Comparison of ENCODE assay signal across 8 cellular contexts in genomic region chr21:46634966-46635323, GRCh38. TPM values are rescaled to one million over a fixed set of nuclear protein-coding genes. Genes with fewer than 3 reads are reported as not detected.
A peak's percentile ranks its signal among the peaks of the same experiment; 100 is the strongest.
DNase-seq lines count a peak whose midpoint lies in the region; ATAC-seq and TF ChIP-seq lines count a peak whose summit lies in the region.

No MANE protein-coding gene starts in this region.

- peaks cover 36 to 55% (median 42%) of the 10 kb centered on the region in 10 experiments for H3K4me1 ChIP-seq in BLaER1 treated with 17β-estradiol and CSF1 and Interleukin-3, amounts not matched to agents 10 nM and 100 nM
- H3K4me1 ChIP-seq in HUES64 (ENCODE audit: insufficient read depth, low read length) (peaks cover 24% of the 10 kb centered on the region), rectal smooth muscle tissue (ENCODE audit: control insufficient read depth, insufficient read depth, low read length) (peaks cover 15% of the 10 kb centered on the region)

- in situ Hi-C loops in astrocyte of the spinal cord (cut with HindIII; ENCODE audit: low sequenced_read_pairs) = no loop called here

- H3K9me3 ChIP-seq in BLaER1 treated with 17β-estradiol and CSF1 and Interleukin-3, amounts not matched to agents 10 nM and 100 nM (replicated peaks in 1 of 11) = no peaks in the 10 kb centered on the region
- no peaks in the 10 kb centered on the region for H3K9me3 ChIP-seq in HUES64 (ENCODE audit: insufficient read depth, low read depth, low read length)

- H3K4me2 ChIP-seq in BLaER1 treated with 17β-estradiol and CSF1 and Interleukin-3, amounts not matched to agents 10 nM and 100 nM = peak overlapping the region; percentile 73 to 99 (median 92)

- peak; percentile 78 for DNase-seq in NOMO-1 treated with DMSO at 0.1 percent for 48 hours (lab: John Stamatoyannopoulos, UW; ENCODE audit: unreplicated experiment)
- peak; percentile 90 for DNase-seq in astrocyte of the spinal cord (ENCODE audit: low read depth, low spot score)
- DNase-seq in iPS DF 19.7 (ENCODE audit: low read depth, low spot score) = peak; percentile 47

- peak overlapping the region; percentile 74 to 99 (median 89) for H3K4me3 ChIP-seq in BLaER1 treated with 17β-estradiol and CSF1 and Interleukin-3, amounts not matched to agents 10 nM and 100 nM
- H3K4me3 ChIP-seq in HUES64 (ENCODE audit: low read length) = peak overlapping the region; percentile 97
- H3K4me3 ChIP-seq in astrocyte of the spinal cord (ENCODE audit: low read depth, low read length) = peak overlapping the region; percentile 42
- H3K4me3 ChIP-seq in rectal smooth muscle tissue (ENCODE audit: low read length) = peak overlapping the region; percentile 90

- H3K27ac ChIP-seq in BLaER1 treated with 17β-estradiol and CSF1 and Interleukin-3, amounts not matched to agents 10 nM and 100 nM = peak overlapping the region; percentile 86 to 97 (median 94)
- H3K27ac ChIP-seq in HUES64 (ENCODE audit: low read depth, low read length) (peak overlapping the region; percentile 96), rectal smooth muscle tissue (ENCODE audit: low read depth, low read length) (peak overlapping the region; percentile 100)

- H3K27me3 ChIP-seq in BLaER1 treated with 17β-estradiol and CSF1 and Interleukin-3, amounts not matched to agents 10 nM and 100 nM = no peaks in the 10 kb centered on the region
- H3K27me3 ChIP-seq in HUES64 (ENCODE audit: insufficient read depth, low read length) = no peaks in the 10 kb centered on the region
- H3K27me3 ChIP-seq in rectal smooth muscle tissue (ENCODE audit: control insufficient read depth, insufficient read depth, low read length) = no peaks in the 10 kb centered on the region

- peaks cover 0 to 38% (median 15%) of the 10 kb centered on the region in 11 experiments; a peak in 11 of 22 replicates for H4K20me1 ChIP-seq in BLaER1 treated with 17β-estradiol and CSF1 and Interleukin-3, amounts not matched to agents 10 nM and 100 nM

- WGBS in HUES64 = 11% methylated on average over 11 of the region's 14 CpGs

- H3K36me3 ChIP-seq in BLaER1 treated with 17β-estradiol and CSF1 and Interleukin-3, amounts not matched to agents 10 nM and 100 nM = peaks cover 0 to 16% (median 7%) of the 10 kb centered on the region in 11 experiments; a peak in 10 of 22 replicates
- peaks cover 19% of the 10 kb centered on the region for H3K36me3 ChIP-seq in HUES64 (ENCODE audit: insufficient read depth, low read length)
- H3K36me3 ChIP-seq in rectal smooth muscle tissue (ENCODE audit: control insufficient read depth, insufficient read depth, low read length) = no peaks in the 10 kb centered on the region

- peak overlapping the region; percentile 84 to 97 (median 90) for H3K9ac ChIP-seq in BLaER1 treated with 17β-estradiol and CSF1 and Interleukin-3, amounts not matched to agents 10 nM and 100 nM
- peak overlapping the region; percentile 78 for H3K9ac ChIP-seq in HUES64 (ENCODE audit: low read depth, low read length)
- H3K9ac ChIP-seq in rectal smooth muscle tissue (ENCODE audit: low read length) = peak overlapping the region; percentile 68

- TF ChIP-seq CTCF in astrocyte of the spinal cord (IDR thresholded peaks at IDR 0.05; ENCODE audit: low read depth, low read length) = peak; percentile 18

- peak; percentile 9 for ATAC-seq in GM18870 (IDR thresholded peaks at IDR 0.05; ENCODE audit: unreplicated experiment)
- ATAC-seq in GM18858 (IDR thresholded peaks at IDR 0.05; ENCODE audit: unreplicated experiment) = no peak

RNA-seq across cellular contexts. Expression of gene PRMT2, which starts 0.5 kb away (rescaled TPM):
- 48.1 TPM for polyA plus RNA-seq in HUES64 (2013, experiment 1 of 2)
- 51.5 TPM for polyA plus RNA-seq in HUES64 (2013, experiment 2 of 2)

RNA-seq across cellular contexts. Expression of gene S100B, which starts 30.1 kb away (rescaled TPM):
- 2.0 TPM for polyA plus RNA-seq in HUES64 (2013, experiment 1 of 2)
- 2.7 TPM for polyA plus RNA-seq in HUES64 (2013, experiment 2 of 2)

Comparison
In these comparisons a context has a peak if more than half of its experiments do, and no peak if none do; other contexts are left out.
1. H3K4me3 ChIP-seq: peak in every context shown above with its lines; median percentile 97 in HUES64; 90 in rectal smooth muscle tissue; 89 in BLaER1 treated with 17β-estradiol and CSF1 and Interleukin-3, amounts not matched to agents 10 nM and 100 nM; 42 in astrocyte of the spinal cord.